31 cellular contexts compared by ENCODE assay signal in genomic region chrX:101160001-101160400, GRCh38. TPM values are rescaled to one million over a fixed set of nuclear protein-coding genes. Genes with fewer than 3 reads are reported as not detected.
"Had no signal": no experiment of that assay in that cellular context is flagged by ENCODE, and none has a peak within 500 bp of the region (broad histone marks: within the 10 kb centered on the region; RNA-seq: fewer than 3 reads in every experiment).

No MANE protein-coding gene starts in this region.

- DNase-seq: activated CD4-positive, alpha-beta memory T cell treated with anti-CD3 and anti-CD28 coated beads, Interleukin-2, amount 10 ng/mL, durations not matched to agents 7 days and 5 days; activated CD4-positive, alpha-beta T cell treated with anti-CD3 and anti-CD28 coated beads for 1 hour; activated CD4-positive, alpha-beta T cell treated with anti-CD3 and anti-CD28 coated beads for 48 hours; activated CD4-positive, CD25-positive, alpha-beta regulatory T cell; activated CD8-positive, alpha-beta memory T cell treated with anti-CD3 and anti-CD28 coated beads for 24 hours; activated CD8-positive, alpha-beta memory T cell treated with anti-CD3 and anti-CD28 coated beads, Interleukin-2, amount 10 ng/mL, durations not matched to agents 7 days and 5 days; activated CD8-positive, alpha-beta memory T cell treated with anti-CD3 and anti-CD28 coated beads, Interleukin-2, amount 50 U/mL, for 48 hours; activated effector memory CD4-positive, alpha-beta T cell treated with anti-CD3 and anti-CD28 coated beads, Interleukin-2, amount 50 U/mL, for 16 hours; activated naive CD4-positive, alpha-beta T cell treated with Interleukin-2 at 50 U/mL for 16 hours; activated T-cell treated with anti-CD3 and anti-CD28 coated beads, Interleukin-2, amount 50 U/mL, for 72 hours; adrenal gland; caudate nucleus; cerebellar nuclear complex; MM.1S; MV-4-11; NCI-H1092; NCI-H1436 treated with DMSO at 0.1 percent for 48 hours; NCI-H1694 treated with DMSO at 0.1 percent for 48 hours; NCI-H2029 treated with DMSO at 0.1 percent for 48 hours; NCI-H2107; NCI-H2171; NCI-H510A; NCI-H526; NCI-H748 treated with DMSO at 0.1 percent for 48 hours; Right ventricle myocardium superior; T1000; WERI-Rb-1 had no signal

- H3K9me3 Mint-ChIP-seq: activated CD4-positive, alpha-beta memory T cell treated with anti-CD3 and anti-CD28 coated beads, Interleukin-2, amount 10 ng/mL, durations not matched to agents 7 days and 5 days; activated naive CD4-positive, alpha-beta T cell treated with anti-CD3 and anti-CD28 coated beads, Interleukin-2, amount 50 U/mL, for 72 hours; activated T-cell treated with anti-CD3 and anti-CD28 coated beads, Interleukin-2, amount 50 U/mL, for 72 hours; activated T-helper 17 cell treated with anti-CD3 and anti-CD28 coated beads, Interleukin-2, amount 50 U/mL, for 72 hours had no signal

- H3K36me3 ChIP-seq: adrenal gland, WERI-Rb-1 had no signal

- H3K4me3 ChIP-seq: adrenal gland had no signal

- H3K27me3 Mint-ChIP-seq: activated CD4-positive, alpha-beta memory T cell treated with anti-CD3 and anti-CD28 coated beads, Interleukin-2, amount 10 ng/mL, durations not matched to agents 7 days and 5 days; activated CD8-positive, alpha-beta memory T cell treated with anti-CD3 and anti-CD28 coated beads, Interleukin-2, amount 10 ng/mL, durations not matched to agents 7 days and 5 days; activated T-helper 17 cell treated with anti-CD3 and anti-CD28 coated beads, Interleukin-2, amount 50 U/mL, for 72 hours; brain had no signal

- H3K4me1 ChIP-seq: adrenal gland had no signal

- H3K4me1 Mint-ChIP-seq: activated CD4-positive, alpha-beta memory T cell treated with anti-CD3 and anti-CD28 coated beads, Interleukin-2, amount 10 ng/mL, durations not matched to agents 7 days and 5 days; activated CD8-positive, alpha-beta memory T cell treated with anti-CD3 and anti-CD28 coated beads, Interleukin-2, amount 10 ng/mL, durations not matched to agents 7 days and 5 days; activated T-helper 17 cell treated with anti-CD3 and anti-CD28 coated beads, Interleukin-2, amount 50 U/mL, for 72 hours; brain had no signal

- H3K9me3 ChIP-seq: adrenal gland had no signal

- H3K27ac Mint-ChIP-seq: activated CD4-positive, alpha-beta memory T cell treated with anti-CD3 and anti-CD28 coated beads, Interleukin-2, amount 10 ng/mL, durations not matched to agents 7 days and 5 days; activated CD8-positive, alpha-beta memory T cell treated with anti-CD3 and anti-CD28 coated beads, Interleukin-2, amount 10 ng/mL, durations not matched to agents 7 days and 5 days; activated naive CD4-positive, alpha-beta T cell treated with anti-CD3 and anti-CD28 coated beads, Interleukin-2, amount 50 U/mL, for 72 hours; activated T-cell treated with anti-CD3 and anti-CD28 coated beads, Interleukin-2, amount 50 U/mL, for 72 hours; activated T-helper 17 cell treated with anti-CD3 and anti-CD28 coated beads, Interleukin-2, amount 50 U/mL, for 72 hours; brain had no signal

- H3K4me3 Mint-ChIP-seq: activated CD4-positive, alpha-beta memory T cell treated with anti-CD3 and anti-CD28 coated beads, Interleukin-2, amount 10 ng/mL, durations not matched to agents 7 days and 5 days; activated CD8-positive, alpha-beta memory T cell treated with anti-CD3 and anti-CD28 coated beads, Interleukin-2, amount 10 ng/mL, durations not matched to agents 7 days and 5 days; activated T-cell treated with anti-CD3 and anti-CD28 coated beads, Interleukin-2, amount 50 U/mL, for 72 hours; activated T-helper 17 cell treated with anti-CD3 and anti-CD28 coated beads, Interleukin-2, amount 50 U/mL, for 72 hours; brain had no signal

- H3K27ac ChIP-seq: adrenal gland, WERI-Rb-1 had no signal

RNA-seq across cellular contexts. Expression of gene DRP2, which starts 59.6 kb away (rescaled TPM):
- total RNA-seq: bronchial epithelial cell had no signal
